2 cellular contexts compared by ENCODE assay signal in the genomic region with DNA sequence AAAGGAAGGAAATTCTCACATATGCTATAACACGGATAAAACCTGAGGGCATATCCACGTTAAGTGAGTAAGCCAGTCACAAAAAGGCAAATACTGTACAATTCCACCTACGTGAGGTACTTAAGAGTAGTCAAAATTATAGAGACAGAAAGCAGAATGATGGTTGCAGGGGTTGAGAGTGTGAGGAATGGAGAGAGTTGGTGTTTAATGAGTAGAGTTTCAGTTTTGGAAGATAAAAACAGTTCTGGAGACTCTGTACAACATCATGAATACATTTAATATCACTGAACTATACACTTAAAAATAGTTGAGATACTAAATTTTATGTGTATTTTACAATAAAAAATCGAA.
TF ChIP-seq lines count a peak whose summit lies in the region.

No MANE protein-coding gene starts in this region.

TF ChIP-seq in IMR-90, 13 proteins besides CTCF, POLR2A, EP300 and RAD21 (continued from another document):
- TF ChIP-seq RCOR1 (IDR thresholded peaks at IDR 0.05; ENCODE audit: insufficient replicate concordance, low read length) (no peak), CHD1 (IDR thresholded peaks at IDR 0.05; ENCODE audit: low read depth, low read length) (no peak), NFE2L2 (IDR thresholded peaks at IDR 0.05; ENCODE audit: low read depth, low read length) (no peak), CEBPB (IDR thresholded peaks at IDR 0.05; ENCODE audit: low read depth, low read length) (no peak), MAFK (IDR thresholded peaks at IDR 0.05; ENCODE audit: low read depth, low read length) (no peak), MXI1 (IDR thresholded peaks at IDR 0.05; ENCODE audit: borderline replicate concordance, low read depth, low read length) (no peak), BHLHE40 (IDR thresholded peaks at IDR 0.05; ENCODE audit: low read depth, low read length) (no peak), FOS (IDR thresholded peaks at IDR 0.05; ENCODE audit: low read depth, low read length) (no peak), SMC3 (IDR thresholded peaks at IDR 0.05; ENCODE audit: low read depth, low read length) (no peak)
- TF ChIP-seq, protein P1, sequence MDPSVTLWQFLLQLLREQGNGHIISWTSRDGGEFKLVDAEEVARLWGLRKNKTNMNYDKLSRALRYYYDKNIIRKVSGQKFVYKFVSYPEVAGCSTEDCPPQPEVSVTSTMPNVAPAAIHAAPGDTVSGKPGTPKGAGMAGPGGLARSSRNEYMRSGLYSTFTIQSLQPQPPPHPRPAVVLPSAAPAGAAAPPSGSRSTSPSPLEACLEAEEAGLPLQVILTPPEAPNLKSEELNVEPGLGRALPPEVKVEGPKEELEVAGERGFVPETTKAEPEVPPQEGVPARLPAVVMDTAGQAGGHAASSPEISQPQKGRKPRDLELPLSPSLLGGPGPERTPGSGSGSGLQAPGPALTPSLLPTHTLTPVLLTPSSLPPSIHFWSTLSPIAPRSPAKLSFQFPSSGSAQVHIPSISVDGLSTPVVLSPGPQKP (IDR thresholded peaks at IDR 0.05; ENCODE audit: borderline replicate concordance, low read depth, low read length) = no peak
- TF ChIP-seq, protein P2, sequence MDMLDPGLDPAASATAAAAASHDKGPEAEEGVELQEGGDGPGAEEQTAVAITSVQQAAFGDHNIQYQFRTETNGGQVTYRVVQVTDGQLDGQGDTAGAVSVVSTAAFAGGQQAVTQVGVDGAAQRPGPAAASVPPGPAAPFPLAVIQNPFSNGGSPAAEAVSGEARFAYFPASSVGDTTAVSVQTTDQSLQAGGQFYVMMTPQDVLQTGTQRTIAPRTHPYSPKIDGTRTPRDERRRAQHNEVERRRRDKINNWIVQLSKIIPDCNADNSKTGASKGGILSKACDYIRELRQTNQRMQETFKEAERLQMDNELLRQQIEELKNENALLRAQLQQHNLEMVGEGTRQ (IDR thresholded peaks at IDR 0.05; ENCODE audit: low read depth, low read length) = no peak
TF ChIP-seq in IMR-90: peak in this region for 0.

TF ChIP-seq in GM12878, 131 proteins besides CTCF, POLR2A, EP300 and RAD21 (continued from another document):
- TF ChIP-seq, protein P3, sequence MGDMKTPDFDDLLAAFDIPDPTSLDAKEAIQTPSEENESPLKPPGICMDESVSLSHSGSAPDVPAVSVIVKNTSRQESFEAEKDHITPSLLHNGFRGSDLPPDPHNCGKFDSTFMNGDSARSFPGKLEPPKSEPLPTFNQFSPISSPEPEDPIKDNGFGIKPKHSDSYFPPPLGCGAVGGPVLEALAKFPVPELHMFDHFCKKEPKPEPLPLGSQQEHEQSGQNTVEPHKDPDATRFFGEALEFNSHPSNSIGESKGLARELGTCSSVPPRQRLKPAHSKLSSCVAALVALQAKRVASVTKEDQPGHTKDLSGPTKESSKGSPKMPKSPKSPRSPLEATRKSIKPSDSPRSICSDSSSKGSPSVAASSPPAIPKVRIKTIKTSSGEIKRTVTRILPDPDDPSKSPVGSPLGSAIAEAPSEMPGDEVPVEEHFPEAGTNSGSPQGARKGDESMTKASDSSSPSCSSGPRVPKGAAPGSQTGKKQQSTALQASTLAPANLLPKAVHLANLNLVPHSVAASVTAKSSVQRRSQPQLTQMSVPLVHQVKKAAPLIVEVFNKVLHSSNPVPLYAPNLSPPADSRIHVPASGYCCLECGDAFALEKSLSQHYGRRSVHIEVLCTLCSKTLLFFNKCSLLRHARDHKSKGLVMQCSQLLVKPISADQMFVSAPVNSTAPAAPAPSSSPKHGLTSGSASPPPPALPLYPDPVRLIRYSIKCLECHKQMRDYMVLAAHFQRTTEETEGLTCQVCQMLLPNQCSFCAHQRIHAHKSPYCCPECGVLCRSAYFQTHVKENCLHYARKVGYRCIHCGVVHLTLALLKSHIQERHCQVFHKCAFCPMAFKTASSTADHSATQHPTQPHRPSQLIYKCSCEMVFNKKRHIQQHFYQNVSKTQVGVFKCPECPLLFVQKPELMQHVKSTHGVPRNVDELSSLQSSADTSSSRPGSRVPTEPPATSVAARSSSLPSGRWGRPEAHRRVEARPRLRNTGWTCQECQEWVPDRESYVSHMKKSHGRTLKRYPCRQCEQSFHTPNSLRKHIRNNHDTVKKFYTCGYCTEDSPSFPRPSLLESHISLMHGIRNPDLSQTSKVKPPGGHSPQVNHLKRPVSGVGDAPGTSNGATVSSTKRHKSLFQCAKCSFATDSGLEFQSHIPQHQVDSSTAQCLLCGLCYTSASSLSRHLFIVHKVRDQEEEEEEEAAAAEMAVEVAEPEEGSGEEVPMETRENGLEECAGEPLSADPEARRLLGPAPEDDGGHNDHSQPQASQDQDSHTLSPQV (IDR thresholded peaks at IDR 0.05) = no peak
- TF ChIP-seq RB1 (IDR thresholded peaks at IDR 0.05; ENCODE audit: borderline replicate concordance) (no peak), TBL1XR1 (IDR thresholded peaks at IDR 0.05; ENCODE audit: low read depth, low read length) (no peak)
